ENCODE assay signal across 11 cellular contexts in genomic region chrX:40273356-40274050, GRCh38.
DNase-seq lines count a peak whose midpoint lies in the region; ATAC-seq and TF ChIP-seq lines count a peak whose summit lies in the region.
"Had no signal": no experiment of that assay in that cellular context is flagged by ENCODE, and none has a peak within 500 bp of the region (broad histone marks: within the 10 kb centered on the region; RNA-seq: fewer than 3 reads in every experiment).

No MANE protein-coding gene starts in this region.

- WGBS in heart right ventricle, 2 donors = 56 to 62% methylated on average over 15 of the region's 15 CpGs
- 64 to 74% (median 71%) methylated on average over 15 of the region's 15 CpGs for WGBS in psoas muscle, 3 donors

- H3K4me1 Mint-ChIP-seq in osteocyte (ENCODE audit: unreplicated experiment) = peaks cover 17% of the 10 kb centered on the region
- peaks cover 0 to 7% of the 10 kb centered on the region in 2 donors for H3K4me1 Mint-ChIP-seq in effector memory CD8-positive, alpha-beta T cell (ENCODE audit: low read depth in 2 of 2)

- H3K27ac ChIP-seq in heart right ventricle = no peak overlapping the region
- no peak overlapping the region for H3K27ac ChIP-seq in psoas muscle

- no peak overlapping the region for H3K4me3 Mint-ChIP-seq in osteocyte (ENCODE audit: unreplicated experiment)
- no peak overlapping the region for H3K4me3 Mint-ChIP-seq in effector memory CD8-positive, alpha-beta T cell
- H3K4me3 Mint-ChIP-seq: activated CD4-positive, alpha-beta T cell treated with anti-CD3 and anti-CD28 coated beads, Interleukin-2, amount 10 ng/mL, durations not matched to agents 7 days and 5 days had no signal

- H3K36me3 ChIP-seq in heart right ventricle (no peaks in the 10 kb centered on the region), psoas muscle (ENCODE audit: insufficient read depth in 1 of 2, low read depth in 1 of 2) (no peaks in the 10 kb centered on the region)

- peaks cover 0 to 11% (median 0%) of the 10 kb centered on the region in 9 donors for H3K4me1 ChIP-seq in heart right ventricle
- no peaks in the 10 kb centered on the region for H3K4me1 ChIP-seq in psoas muscle

- ATAC-seq in SK-N-SH treated with all-trans-retinoic acid at 6 μM for 48 hours (peak; percentile 54; the same call in 2 of the 3 replicates), heart right ventricle (peak; percentile 70 to 88 (median 80)), psoas muscle (peak in 2 of 4 donors; percentile 30 to 44)
- no peak for ATAC-seq in effector memory CD8-positive, alpha-beta T cell (replicated peaks)

- no peaks in the 10 kb centered on the region for H3K27me3 Mint-ChIP-seq in osteocyte (ENCODE audit: unreplicated experiment)
- no peaks in the 10 kb centered on the region for H3K27me3 Mint-ChIP-seq in effector memory CD8-positive, alpha-beta T cell
- H3K27me3 Mint-ChIP-seq: activated CD4-positive, alpha-beta T cell treated with anti-CD3 and anti-CD28 coated beads, Interleukin-2, amount 10 ng/mL, durations not matched to agents 7 days and 5 days had no signal

- DNase-seq in KG1 (lab: John Stamatoyannopoulos, UW) (peak; percentile 21), heart right ventricle (peak in 1 of 2 donors; percentile 35), psoas muscle (peak; percentile 27 to 58), amniotic stem cell (lab: John Stamatoyannopoulos, UW) (no peak), osteocyte (ENCODE audit: extremely low spot score, unreplicated experiment) (no peak)
- DNase-seq in effector memory CD8-positive, alpha-beta T cell = no peak
- DNase-seq: activated CD4-positive, alpha-beta T cell treated with anti-CD3 and anti-CD28 coated beads, Interleukin-2, amount 10 ng/mL, durations not matched to agents 7 days and 5 days; cortex of kidney; NCI-H2081 treated with DMSO at 0.1 percent for 48 hours; stimulated activated CD4-positive, alpha-beta T cell treated with anti-CD3 and anti-CD28 coated beads, Interleukin-4, amount 100 ng/mL, for 24 hours had no signal

- H3K36me3 Mint-ChIP-seq in osteocyte (ENCODE audit: unreplicated experiment) = no peaks in the 10 kb centered on the region
- peaks cover 3% of the 10 kb centered on the region for H3K36me3 Mint-ChIP-seq in effector memory CD8-positive, alpha-beta T cell (ENCODE audit: insufficient read depth)

- H3K9me3 Mint-ChIP-seq in osteocyte (ENCODE audit: unreplicated experiment) = peaks cover 7% of the 10 kb centered on the region
- no peaks in the 10 kb centered on the region for H3K9me3 Mint-ChIP-seq in effector memory CD8-positive, alpha-beta T cell

- H3K27ac Mint-ChIP-seq in osteocyte (ENCODE audit: unreplicated experiment) = no peak overlapping the region
- H3K27ac Mint-ChIP-seq in effector memory CD8-positive, alpha-beta T cell = no peak overlapping the region
- H3K27ac Mint-ChIP-seq: activated CD4-positive, alpha-beta T cell treated with anti-CD3 and anti-CD28 coated beads, Interleukin-2, amount 10 ng/mL, durations not matched to agents 7 days and 5 days had no signal

- H3K27me3 ChIP-seq in heart right ventricle (no peaks in the 10 kb centered on the region), psoas muscle (ENCODE audit: insufficient read depth in 3 of 3, low read length in 2 of 3) (no peaks in the 10 kb centered on the region)

- H3K9me3 ChIP-seq in heart right ventricle (peaks cover 0 to 23% (median 0%) of the 10 kb centered on the region in 11 donors), psoas muscle (no peaks in the 10 kb centered on the region)

- H3K4me3 ChIP-seq in heart right ventricle (no peak overlapping the region), psoas muscle (no peak overlapping the region)

- intact Hi-C loops in heart right ventricle (cut with DNase I) (loop anchor here in 2 of 10 donors (10.0 kb wide), 1 partner anchor 191 kb away; no protein-coding TSS in a partner anchor), psoas muscle (cut with DNase I) (no loop called here)

- TF ChIP-seq CTCF in heart right ventricle (IDR thresholded peaks at IDR 0.05) (no peak), psoas muscle (IDR thresholded peaks at IDR 0.05) (no peak), osteocyte (IDR thresholded peaks at IDR 0.05) (no peak)

TF ChIP-seq in SK-N-SH treated with all-trans-retinoic acid at 6 μM for 48 hours, 23 proteins besides CTCF, POLR2A, EP300 and RAD21:
- no peak for TF ChIP-seq CSDC2 (CRISPR knock-in tag; IDR thresholded peaks at IDR 0.05)
- no peak for TF ChIP-seq ESRRG (CRISPR knock-in tag; IDR thresholded peaks at IDR 0.05)
- no peak for TF ChIP-seq BACH2 (CRISPR knock-in tag; IDR thresholded peaks at IDR 0.05; ENCODE audit: borderline replicate concordance)
- TF ChIP-seq ZNF8 (CRISPR knock-in tag; IDR thresholded peaks at IDR 0.05) = no peak
- TF ChIP-seq ARNTL (CRISPR knock-in tag; IDR thresholded peaks at IDR 0.05; ENCODE audit: borderline replicate concordance, low read depth) = peak; percentile 68; the same call in 1 of the 2 replicates
- TF ChIP-seq ZNF70 (CRISPR knock-in tag; IDR thresholded peaks at IDR 0.05) = peak; percentile 12; the same call in 1 of the 2 replicates
- 0 out of 2 replicates have a peak, but pooled peaks have one; percentile 77 for TF ChIP-seq TSHZ2 (CRISPR knock-in tag; IDR thresholded peaks at IDR 0.05)
- peak; percentile 59; the same call in 1 of the 2 replicates for TF ChIP-seq TCF4 (CRISPR knock-in tag; IDR thresholded peaks at IDR 0.05; ENCODE audit: borderline replicate concordance)
TF ChIP-seq in SK-N-SH treated with all-trans-retinoic acid at 6 μM for 48 hours: peak in this region for 4.

Comparison
In these comparisons a context has a peak if more than half of its experiments do, and no peak if none do; other contexts are left out.
1. DNase-seq: peak in KG1 (single experiment) and psoas muscle (2 of 2); none in amniotic stem cell (single experiment), osteocyte (single experiment) and effector memory CD8-positive, alpha-beta T cell (0 of 3).